ENCODE assay signal across 7 cellular contexts in genomic region chrX:65581661-65582339, GRCh38. TPM values are rescaled to one million over a fixed set of nuclear protein-coding genes. Genes with fewer than 3 reads are reported as not detected.
DNase-seq lines count a peak whose midpoint lies in the region; ATAC-seq lines count a peak whose summit lies in the region.

No MANE protein-coding gene starts in this region.

- DNase-seq in GM04504 (ENCODE audit: low read depth), result peak; percentile 42
- peak; percentile 53 for DNase-seq in Jurkat, Clone E6-1 (ENCODE audit: low read depth, low spot score)
- peak; percentile 39 to 45 for DNase-seq in SHP77 (lab: John Stamatoyannopoulos, UW)
- DNase-seq in activated naive CD4-positive, alpha-beta T cell treated with anti-CD3 and anti-CD28 coated beads, Interleukin-2, amount 50 U/mL, for 16 hours, result peak; percentile 43
- peak; percentile 60 for DNase-seq in glomerular visceral epithelial cell (ENCODE audit: extremely low spot score)
- DNase-seq in posterior cingulate gyrus, result peak in 7 of 10 donors; percentile 13 to 90 (median 59)

- ATAC-seq in GM21737 (IDR thresholded peaks at IDR 0.05; ENCODE audit: unreplicated experiment), result peak; percentile 63

- intact Hi-C loops in posterior cingulate gyrus (cut with DNase I), result loop anchor here (2.0 to 5.0 kb wide), 2 partner anchors 405 to 1151 kb away; no protein-coding TSS in a partner anchor

- H3K4me3 ChIP-seq in Jurkat, Clone E6-1 (ENCODE audit: low read length), result no peak overlapping the region

RNA-seq across cellular contexts. Expression of gene LAS1L, which starts 47.2 kb away (rescaled TPM):
- polyA plus RNA-seq in Jurkat, Clone E6-1 (2012; ENCODE audit: insufficient read depth, insufficient read length), result 87.2 TPM
